ENCODE assay signal across 9 cellular contexts in genomic region chr9:134434896-134435506, GRCh38.
DNase-seq lines count a peak whose midpoint lies in the region; ATAC-seq and TF ChIP-seq lines count a peak whose summit lies in the region.
"Had no signal": no experiment of that assay in that cellular context is flagged by ENCODE, and none has a peak within 500 bp of the region (broad histone marks: within the 10 kb centered on the region; RNA-seq: fewer than 3 reads in every experiment).

No MANE protein-coding gene starts in this region.

- DNase-seq in C1 segment of cervical spinal cord (lab: John Stamatoyannopoulos, UW) (peak; percentile 59 to 96 (median 90)), NCI-H2029 treated with DMSO at 0.1 percent for 48 hours (lab: John Stamatoyannopoulos, UW) (peak; percentile 87), MCF 10A (ENCODE audit: unreplicated experiment) (peak; percentile 97), iPS-NIHi11 (ENCODE audit: low spot score) (peak; percentile 57), smooth muscle cell (lab: John Stamatoyannopoulos, UW; ENCODE audit: unreplicated experiment) (peak; percentile 58), activated gamma-delta T cell treated with Interleukin-2 at 50 U/mL for 16 hours (no peak)
- DNase-seq: activated naive CD8-positive, alpha-beta T cell treated with anti-CD3 and anti-CD28 coated beads, Interleukin-2, amount 10 ng/mL, durations not matched to agents 7 days and 5 days had no signal

- no peaks in the 10 kb centered on the region for H3K9me3 ChIP-seq in smooth muscle cell (replicated peaks; ENCODE audit: low read depth)

- H3K4me1 ChIP-seq in smooth muscle cell (ENCODE audit: low read depth): no peaks in the 10 kb centered on the region

- peak overlapping the region; percentile 33 for H3K4me3 Mint-ChIP-seq in MCF 10A (ENCODE audit: unreplicated experiment)
- H3K4me3 Mint-ChIP-seq: activated naive CD8-positive, alpha-beta T cell treated with anti-CD3 and anti-CD28 coated beads, Interleukin-2, amount 10 ng/mL, durations not matched to agents 7 days and 5 days had no signal

- peak overlapping the region; percentile 52 for H3K27ac ChIP-seq in smooth muscle cell (ENCODE audit: low read depth)

- intact Hi-C loops in MCF 10A (cut with micrococcal nuclease): loop anchor here (2.0 to 5.0 kb wide), 2 partner anchors 36 to 58 kb away; no protein-coding TSS in a partner anchor

- no peaks in the 10 kb centered on the region for H4K20me1 ChIP-seq in smooth muscle cell (ENCODE audit: low read depth)

- H3K27me3 ChIP-seq in smooth muscle cell (ENCODE audit: low read depth): no peaks in the 10 kb centered on the region

- POLR2A ChIA-PET in MCF 10A (lab: Yijun Ruan, JAX): interaction anchor here (0.6 to 2.5 kb wide), 16 partner anchors 8 to 271 kb away, joined by 3 to 22 read pairs (median 5); partner anchors contain the start of gene RNU6ATAC

- no peaks in the 10 kb centered on the region for H3K27me3 Mint-ChIP-seq in MCF 10A (ENCODE audit: insufficient read depth, unreplicated experiment)

- peaks cover 76% of the 10 kb centered on the region for H3K36me3 Mint-ChIP-seq in MCF 10A (ENCODE audit: insufficient read depth, unreplicated experiment)
- H3K36me3 Mint-ChIP-seq: activated naive CD8-positive, alpha-beta T cell treated with anti-CD3 and anti-CD28 coated beads, Interleukin-2, amount 10 ng/mL, durations not matched to agents 7 days and 5 days had no signal

- H3K79me2 ChIP-seq in smooth muscle cell (ENCODE audit: low read depth): no peaks in the 10 kb centered on the region

- peak overlapping the region; percentile 75 for H3K4me2 ChIP-seq in smooth muscle cell

- 38% methylated on average over 16 of the region's 17 CpGs for WGBS in smooth muscle cell (ENCODE audit: low lambda C conversion rate)

- H3K4me3 ChIP-seq in smooth muscle cell: no peak overlapping the region

- H3K36me3 ChIP-seq in smooth muscle cell (ENCODE audit: low read depth): no peaks in the 10 kb centered on the region

- H3F3A ChIP-seq in smooth muscle cell (ENCODE audit: low read depth): peaks cover 13% of the 10 kb centered on the region

- no peaks in the 10 kb centered on the region for H3K9me3 Mint-ChIP-seq in MCF 10A (ENCODE audit: unreplicated experiment)
- H3K9me3 Mint-ChIP-seq: activated naive CD8-positive, alpha-beta T cell treated with anti-CD3 and anti-CD28 coated beads, Interleukin-2, amount 10 ng/mL, durations not matched to agents 7 days and 5 days had no signal

- no peak overlapping the region for H3K9ac ChIP-seq in smooth muscle cell (ENCODE audit: low read depth)

- H3K27ac Mint-ChIP-seq in MCF 10A (ENCODE audit: low read depth, unreplicated experiment): peak overlapping the region; percentile 65
- H3K27ac Mint-ChIP-seq: activated naive CD8-positive, alpha-beta T cell treated with anti-CD3 and anti-CD28 coated beads, Interleukin-2, amount 10 ng/mL, durations not matched to agents 7 days and 5 days had no signal

- CTCF ChIA-PET in MCF 10A (lab: Yijun Ruan, JAX): interaction anchor here (0.6 to 1.1 kb wide), 6 partner anchors 10 to 1839 kb away, joined by 3 read pairs; no protein-coding TSS in a partner anchor

- peaks cover 30% of the 10 kb centered on the region for H3K4me1 Mint-ChIP-seq in MCF 10A (ENCODE audit: insufficient read depth, unreplicated experiment)
- H3K4me1 Mint-ChIP-seq: activated naive CD8-positive, alpha-beta T cell treated with anti-CD3 and anti-CD28 coated beads, Interleukin-2, amount 10 ng/mL, durations not matched to agents 7 days and 5 days had no signal

- H2AFZ ChIP-seq in smooth muscle cell (ENCODE audit: low read depth): no peak overlapping the region

- ATAC-seq in HG03354 (IDR thresholded peaks at IDR 0.05; ENCODE audit: poor library complexity, severe bottlenecking, unreplicated experiment) (no peak), GM21447 (IDR thresholded peaks at IDR 0.05; ENCODE audit: unreplicated experiment) (no peak)

- BruUV-seq in MCF 10A (replicated peaks; lab: Mats Ljungman, UMichigan): no TSS peak

- TF ChIP-seq CTCF in MCF 10A (IDR thresholded peaks at IDR 0.05; ENCODE audit: unreplicated experiment): no peak
- TF ChIP-seq CTCF in smooth muscle cell (IDR thresholded peaks at IDR 0.05; ENCODE audit: borderline replicate concordance, insufficient read depth, poor library complexity, severe bottlenecking): no peak
